19 cellular contexts compared by ENCODE assay signal in genomic region chr3:183226333-183226732, GRCh38. TPM values are rescaled to one million over a fixed set of nuclear protein-coding genes. Genes with fewer than 3 reads are reported as not detected.
DNase-seq lines count a peak whose midpoint lies in the region; ATAC-seq and TF ChIP-seq lines count a peak whose summit lies in the region.
"Had no signal": no experiment of that assay in that cellular context is flagged by ENCODE, and none has a peak within 500 bp of the region (broad histone marks: within the 10 kb centered on the region; RNA-seq: fewer than 3 reads in every experiment).

No MANE protein-coding gene starts in this region.

- H3K36me3 Mint-ChIP-seq in activated naive CD8-positive, alpha-beta T cell treated with anti-CD3 and anti-CD28 coated beads, Interleukin-2, amount 50 U/mL, for 24 hours (ENCODE audit: low read depth), result no peaks in the 10 kb centered on the region
- H3K36me3 Mint-ChIP-seq in activated naive CD8-positive, alpha-beta T cell treated with anti-CD3 and anti-CD28 coated beads for 36 hours, result no peaks in the 10 kb centered on the region
- H3K36me3 Mint-ChIP-seq in type B pancreatic cell, result peaks cover 3% of the 10 kb centered on the region
- H3K36me3 Mint-ChIP-seq: CD8-positive, alpha-beta T cell had no signal

- ATAC-seq in activated naive CD8-positive, alpha-beta T cell treated with anti-CD3 and anti-CD28 coated beads, Interleukin-2, amount 50 U/mL, for 24 hours, result no peak
- ATAC-seq in mucosa of descending colon (peak; percentile 81), GM19324 (IDR thresholded peaks at IDR 0.05; ENCODE audit: low FRiP score, unreplicated experiment) (no peak), HG02759 (IDR thresholded peaks at IDR 0.05; ENCODE audit: unreplicated experiment) (no peak), HG03571 (IDR thresholded peaks at IDR 0.05; ENCODE audit: unreplicated experiment) (no peak)
- ATAC-seq: CD8-positive, alpha-beta T cell; GM12878 had no signal

- DNase-seq in activated naive CD8-positive, alpha-beta T cell treated with anti-CD3 and anti-CD28 coated beads, Interleukin-2, amount 50 U/mL, for 24 hours, result no peak
- no peak for DNase-seq in activated naive CD8-positive, alpha-beta T cell treated with anti-CD3 and anti-CD28 coated beads for 36 hours
- DNase-seq in kidney glomerular epithelial cell (lab: John Stamatoyannopoulos, UW), result peak; percentile 15
- no peak for DNase-seq in mucosa of descending colon
- no peak for DNase-seq in type B pancreatic cell (ENCODE audit: extremely low spot score, unreplicated experiment)
- DNase-seq: CD4-positive, CD25-positive, alpha-beta regulatory T cell; CD8-positive, alpha-beta T cell; DMS 273 treated with DMSO at 0.1 percent for 48 hours; DMS79; EL; GDM1; GOT3 had no signal

- H3K27me3 Mint-ChIP-seq in activated naive CD8-positive, alpha-beta T cell treated with anti-CD3 and anti-CD28 coated beads, Interleukin-2, amount 50 U/mL, for 24 hours, result no peaks in the 10 kb centered on the region
- H3K27me3 Mint-ChIP-seq in activated naive CD8-positive, alpha-beta T cell treated with anti-CD3 and anti-CD28 coated beads for 36 hours, result no peaks in the 10 kb centered on the region
- H3K27me3 Mint-ChIP-seq in type B pancreatic cell, result peaks cover 3% of the 10 kb centered on the region
- H3K27me3 Mint-ChIP-seq: CD4-positive, CD25-positive, alpha-beta regulatory T cell had no signal

- H3K36me3 ChIP-seq in mucosa of descending colon (ENCODE audit: low read depth), result no peaks in the 10 kb centered on the region
- H3K36me3 ChIP-seq: BLaER1, HAP-1 had no signal

- peak overlapping the region; percentile 87 for H3K27ac Mint-ChIP-seq in activated naive CD8-positive, alpha-beta T cell treated with anti-CD3 and anti-CD28 coated beads, Interleukin-2, amount 50 U/mL, for 24 hours
- H3K27ac Mint-ChIP-seq in activated naive CD8-positive, alpha-beta T cell treated with anti-CD3 and anti-CD28 coated beads for 36 hours, result no peak overlapping the region
- no peak overlapping the region for H3K27ac Mint-ChIP-seq in type B pancreatic cell
- H3K27ac Mint-ChIP-seq: B cell; CD4-positive, CD25-positive, alpha-beta regulatory T cell; CD8-positive, alpha-beta T cell had no signal

- no peak overlapping the region for H3K4me3 Mint-ChIP-seq in activated naive CD8-positive, alpha-beta T cell treated with anti-CD3 and anti-CD28 coated beads, Interleukin-2, amount 50 U/mL, for 24 hours
- no peak overlapping the region for H3K4me3 Mint-ChIP-seq in activated naive CD8-positive, alpha-beta T cell treated with anti-CD3 and anti-CD28 coated beads for 36 hours
- H3K4me3 Mint-ChIP-seq in type B pancreatic cell, result no peak overlapping the region
- H3K4me3 Mint-ChIP-seq: B cell; CD4-positive, CD25-positive, alpha-beta regulatory T cell; CD8-positive, alpha-beta T cell had no signal

- peaks cover 58% of the 10 kb centered on the region for H3K4me1 Mint-ChIP-seq in activated naive CD8-positive, alpha-beta T cell treated with anti-CD3 and anti-CD28 coated beads, Interleukin-2, amount 50 U/mL, for 24 hours
- peaks cover 29% of the 10 kb centered on the region for H3K4me1 Mint-ChIP-seq in activated naive CD8-positive, alpha-beta T cell treated with anti-CD3 and anti-CD28 coated beads for 36 hours
- no peaks in the 10 kb centered on the region for H3K4me1 Mint-ChIP-seq in type B pancreatic cell (ENCODE audit: unreplicated experiment)
- H3K4me1 Mint-ChIP-seq: B cell had no signal

- no peak overlapping the region for H3K4me3 ChIP-seq in mucosa of descending colon
- H3K4me3 ChIP-seq: BLaER1, GM12878, HAP-1 had no signal

- TF ChIP-seq CTCF in mucosa of descending colon (IDR thresholded peaks at IDR 0.05) (no peak), type B pancreatic cell (conservative IDR thresholded peaks at IDR 0.05) (no peak)

- no peaks in the 10 kb centered on the region for H3K4me1 ChIP-seq in mucosa of descending colon (ENCODE audit: low read depth)
- H3K4me1 ChIP-seq: HAP-1 had no signal

- intact Hi-C loops in mucosa of descending colon (cut with DNase I, micrococcal nuclease), result no loop called here

- no peaks in the 10 kb centered on the region for H3K9me3 ChIP-seq in mucosa of descending colon
- H3K9me3 ChIP-seq: BLaER1, HAP-1 had no signal

- peaks cover 4% of the 10 kb centered on the region for H3K9me3 Mint-ChIP-seq in activated naive CD8-positive, alpha-beta T cell treated with anti-CD3 and anti-CD28 coated beads, Interleukin-2, amount 50 U/mL, for 24 hours
- H3K9me3 Mint-ChIP-seq in activated naive CD8-positive, alpha-beta T cell treated with anti-CD3 and anti-CD28 coated beads for 36 hours, result peaks cover 1% of the 10 kb centered on the region
- H3K9me3 Mint-ChIP-seq in type B pancreatic cell, result no peaks in the 10 kb centered on the region
- H3K9me3 Mint-ChIP-seq: CD4-positive, CD25-positive, alpha-beta regulatory T cell; CD8-positive, alpha-beta T cell had no signal

RNA-seq across cellular contexts. Expression of gene B3GNT5, which starts 26.7 kb away (rescaled TPM):
- total RNA-seq in activated naive CD8-positive, alpha-beta T cell treated with anti-CD3 and anti-CD28 coated beads for 36 hours, result 10 to 100 TPM; 11.3 to 13.3 TPM
- total RNA-seq in mucosa of descending colon (10 to 100 TPM; 33.7 to 80.1 (median 71.2) TPM), type B pancreatic cell (ENCODE audit: low replicate concordance) (28.7 and 37.0 TPM in 2 replicates)
